Comparison of ENCODE assay signal across 25 cellular contexts in genomic region chr1:85490270-85490669, GRCh38. TPM values are rescaled to one million over a fixed set of nuclear protein-coding genes. Genes with fewer than 3 reads are reported as not detected.
"Had no signal": no experiment of that assay in that cellular context is flagged by ENCODE, and none has a peak within 500 bp of the region (broad histone marks: within the 10 kb centered on the region; RNA-seq: fewer than 3 reads in every experiment).

No MANE protein-coding gene starts in this region.

- H3K27me3 ChIP-seq: ovary, right atrium auricular region, spleen, suprapubic skin, tibial artery, upper lobe of right lung had no signal

- ATAC-seq: left cardiac atrium; left lobe of liver; left ventricle myocardium superior; mucosa of descending colon; naive thymus-derived CD4-positive, alpha-beta T cell; natural killer cell treated with Interleukin-12 subunit alpha and Interleukin-12 subunit beta and Interleukin-15 and Interleukin-18, amount 100 ng/mL, for 72 hours; sciatic nerve; stimulated activated effector memory CD8-positive, alpha-beta T cell treated with anti-CD3 and anti-CD28 coated beads, Interleukin-12 subunit alpha, Interleukin-12 subunit beta, amount 100 ng/mL, for 72 hours; upper lobe of right lung had no signal

- H3K36me3 ChIP-seq: ovary, right atrium auricular region, spleen, suprapubic skin, thoracic aorta, upper lobe of right lung had no signal

- FAIRE-seq: keratinocyte, small intestine, urothelium cell line had no signal

- H3K27ac ChIP-seq: ovary, right atrium auricular region, spleen, suprapubic skin, thoracic aorta, tibial artery, upper lobe of right lung had no signal

- DNase-seq: hippocampal formation; kidney glomerular epithelial cell; left cardiac atrium; left ventricle myocardium superior; midbrain; mucosa of descending colon; naive thymus-derived CD4-positive, alpha-beta T cell; ovary; small intestine; spleen; stimulated activated CD4-positive, alpha-beta T cell treated with anti-CD3 and anti-CD28 coated beads, Interleukin-4, amount 100 ng/mL, for 24 hours; stimulated activated naive CD4-positive, alpha-beta T cell; tibial artery; trophoblast cell; upper lobe of right lung had no signal

- H3K4me3 ChIP-seq: lung, mucosa of descending colon, ovary, right atrium auricular region, spleen, suprapubic skin, thoracic aorta, tibial artery, upper lobe of right lung had no signal

- H3K4me1 ChIP-seq: right atrium auricular region, spleen, upper lobe of right lung had no signal

- H3K9me3 ChIP-seq: mucosa of descending colon, ovary, right atrium auricular region, spleen, suprapubic skin, thoracic aorta, tibial artery, upper lobe of right lung had no signal

RNA-seq across cellular contexts. Expression of gene DDAH1, which starts 25.3 kb away (rescaled TPM):
- total RNA-seq: natural killer cell treated with Interleukin-12 subunit alpha and Interleukin-12 subunit beta and Interleukin-15 and Interleukin-18, amount 100 ng/mL, for 72 hours had no signal
